Comparison of ENCODE assay signal across 8 cellular contexts in the genomic region with DNA sequence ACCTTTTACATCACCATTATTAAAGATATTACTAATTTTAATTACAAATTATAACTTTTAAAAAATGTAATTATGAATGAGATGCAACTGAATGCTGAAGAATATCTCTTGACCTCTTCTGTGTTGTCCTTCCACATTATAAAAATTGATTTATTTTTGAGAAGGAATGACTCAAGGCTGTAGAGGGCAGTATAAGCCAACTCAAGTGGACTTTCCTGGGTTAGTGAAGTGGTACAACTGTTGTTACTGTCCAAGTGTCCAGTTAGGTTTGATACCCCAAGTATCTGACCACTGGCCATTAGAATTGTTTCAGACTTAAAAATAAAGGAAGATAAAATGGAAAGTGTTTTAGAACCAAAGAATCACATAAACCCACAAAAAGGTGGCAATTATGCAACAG. TPM values are rescaled to one million over a fixed set of nuclear protein-coding genes. Genes with fewer than 3 reads are reported as not detected.
DNase-seq lines count a peak whose midpoint lies in the region; ATAC-seq and TF ChIP-seq lines count a peak whose summit lies in the region.

No MANE protein-coding gene starts in this region.

- ATAC-seq in HG02852 (IDR thresholded peaks at IDR 0.05; ENCODE audit: unreplicated experiment) (peak; percentile 66), HG03045 (IDR thresholded peaks at IDR 0.05; ENCODE audit: unreplicated experiment) (no peak)

- no peaks in the 10 kb centered on the region for H3K79me2 ChIP-seq in OCI-LY1 (ENCODE audit: insufficient read depth, low read length)
- H3K79me2 ChIP-seq in neural progenitor cell (ENCODE audit: low read depth), result peaks cover 65% of the 10 kb centered on the region

- peaks cover 23% of the 10 kb centered on the region for H3K4me1 Mint-ChIP-seq in neural progenitor cell

- no peaks in the 10 kb centered on the region for H3F3A ChIP-seq in OCI-LY1 (ENCODE audit: insufficient read depth, low read length)
- H3F3A ChIP-seq in neural progenitor cell (ENCODE audit: low read depth), result peaks cover 5% of the 10 kb centered on the region

- no peaks in the 10 kb centered on the region for H3K36me3 ChIP-seq in OCI-LY1 (ENCODE audit: insufficient read depth, low read length)
- no peaks in the 10 kb centered on the region for H3K36me3 ChIP-seq in neural progenitor cell

- no peak overlapping the region for H3K4me3 ChIP-seq in OCI-LY1 (ENCODE audit: low read depth, low read length, poor library complexity, severe bottlenecking)
- no peak overlapping the region for H3K4me3 ChIP-seq in neural progenitor cell

- peaks cover 4% of the 10 kb centered on the region for H3K36me3 Mint-ChIP-seq in neural progenitor cell

- no peak overlapping the region for H3K4me2 ChIP-seq in OCI-LY1 (ENCODE audit: low read length)
- H3K4me2 ChIP-seq in neural progenitor cell, result no peak overlapping the region

- H3K27ac ChIP-seq in OCI-LY1 (ENCODE audit: low read depth, low read length, poor library complexity, severe bottlenecking) (no peak overlapping the region), neural progenitor cell (no peak overlapping the region)

- TF ChIP-seq CTCF in OCI-LY1 (IDR thresholded peaks at IDR 0.05; ENCODE audit: low read length), result peak; percentile 60
- TF ChIP-seq CTCF in neural progenitor cell (IDR thresholded peaks at IDR 0.05), result peak; percentile 67

- H3K27me3 Mint-ChIP-seq in neural progenitor cell (ENCODE audit: insufficient read depth, low read depth), result no peaks in the 10 kb centered on the region

- H2AFZ ChIP-seq in OCI-LY1 (ENCODE audit: low read length) (no peak overlapping the region), neural progenitor cell (replicated peaks) (no peak overlapping the region)

- TF ChIP-seq POLR2A in erythroblast (IDR thresholded peaks at IDR 0.05; ENCODE audit: low read length), result no peak

- H3K9me3 Mint-ChIP-seq in neural progenitor cell, result peaks cover under 1% of the 10 kb centered on the region

- H3K27ac Mint-ChIP-seq in neural progenitor cell, result no peak overlapping the region

- DNase-seq in NCI-H748 (lab: John Stamatoyannopoulos, UW; ENCODE audit: unreplicated experiment) (peak; percentile 40), NCI-H748 treated with DMSO at 0.1 percent for 48 hours (lab: John Stamatoyannopoulos, UW) (no peak), erythroblast (lab: John Stamatoyannopoulos, UW) (peak; percentile 45 to 64), neural progenitor cell (ENCODE audit: low spot score) (peak; percentile 40), GM19240 (ENCODE audit: insufficient read length, low spot score) (no peak)

- H3K4me1 ChIP-seq in OCI-LY1 (ENCODE audit: insufficient read depth, low read length, severe bottlenecking) (no peaks in the 10 kb centered on the region), neural progenitor cell (peaks cover 18% of the 10 kb centered on the region)

- H3K27me3 ChIP-seq in OCI-LY1 (ENCODE audit: insufficient read depth, low read length) (no peaks in the 10 kb centered on the region), neural progenitor cell (no peaks in the 10 kb centered on the region)

- H3K9me3 ChIP-seq in OCI-LY1 (ENCODE audit: low read length) (no peaks in the 10 kb centered on the region), neural progenitor cell (ENCODE audit: low read depth) (no peaks in the 10 kb centered on the region)

- H3K9me2 ChIP-seq in OCI-LY1 (ENCODE audit: low read depth, low read length), result no peaks in the 10 kb centered on the region

- no peak overlapping the region for H3K4me3 Mint-ChIP-seq in neural progenitor cell

- H3K9ac ChIP-seq in OCI-LY1 (ENCODE audit: low read length) (no peak overlapping the region), neural progenitor cell (no peak overlapping the region)

- no peaks in the 10 kb centered on the region for H4K20me1 ChIP-seq in OCI-LY1 (ENCODE audit: insufficient read depth, low read length)
- H4K20me1 ChIP-seq in neural progenitor cell (ENCODE audit: low read depth), result peaks cover 64% of the 10 kb centered on the region

RNA-seq across cellular contexts. Expression of gene BBX, which starts 51.9 kb away (rescaled TPM):
- total RNA-seq in neural progenitor cell (ENCODE audit: low replicate concordance), result 66.1 and 110 TPM in 2 replicates

Comparison
In these comparisons a context has a peak if more than half of its experiments do, and no peak if none do; other contexts are left out.
1. DNase-seq: peak in NCI-H748 (single experiment), erythroblast (2 of 2) and neural progenitor cell (single experiment); none in NCI-H748 treated with DMSO at 0.1 percent for 48 hours (single experiment) and GM19240 (single experiment).